ENCODE assay signal across 1 cellular context in genomic region chr2:56680971-56681631, GRCh38.
TF ChIP-seq lines count a peak whose summit lies in the region.

No MANE protein-coding gene starts in this region.

TF ChIP-seq in SK-N-SH treated with all-trans-retinoic acid at 6 μM for 48 hours, 23 proteins besides CTCF, POLR2A, EP300 and RAD21 (continued from another document):
- TF ChIP-seq OSR1 (CRISPR knock-in tag; IDR thresholded peaks at IDR 0.05), result no peak
- peak; percentile 99 for TF ChIP-seq ISL1 (CRISPR knock-in tag; IDR thresholded peaks at IDR 0.05)
- TF ChIP-seq TCF4 (CRISPR knock-in tag; IDR thresholded peaks at IDR 0.05; ENCODE audit: borderline replicate concordance), result no peak
